ENCODE assay signal across 8 cellular contexts in the genomic region with DNA sequence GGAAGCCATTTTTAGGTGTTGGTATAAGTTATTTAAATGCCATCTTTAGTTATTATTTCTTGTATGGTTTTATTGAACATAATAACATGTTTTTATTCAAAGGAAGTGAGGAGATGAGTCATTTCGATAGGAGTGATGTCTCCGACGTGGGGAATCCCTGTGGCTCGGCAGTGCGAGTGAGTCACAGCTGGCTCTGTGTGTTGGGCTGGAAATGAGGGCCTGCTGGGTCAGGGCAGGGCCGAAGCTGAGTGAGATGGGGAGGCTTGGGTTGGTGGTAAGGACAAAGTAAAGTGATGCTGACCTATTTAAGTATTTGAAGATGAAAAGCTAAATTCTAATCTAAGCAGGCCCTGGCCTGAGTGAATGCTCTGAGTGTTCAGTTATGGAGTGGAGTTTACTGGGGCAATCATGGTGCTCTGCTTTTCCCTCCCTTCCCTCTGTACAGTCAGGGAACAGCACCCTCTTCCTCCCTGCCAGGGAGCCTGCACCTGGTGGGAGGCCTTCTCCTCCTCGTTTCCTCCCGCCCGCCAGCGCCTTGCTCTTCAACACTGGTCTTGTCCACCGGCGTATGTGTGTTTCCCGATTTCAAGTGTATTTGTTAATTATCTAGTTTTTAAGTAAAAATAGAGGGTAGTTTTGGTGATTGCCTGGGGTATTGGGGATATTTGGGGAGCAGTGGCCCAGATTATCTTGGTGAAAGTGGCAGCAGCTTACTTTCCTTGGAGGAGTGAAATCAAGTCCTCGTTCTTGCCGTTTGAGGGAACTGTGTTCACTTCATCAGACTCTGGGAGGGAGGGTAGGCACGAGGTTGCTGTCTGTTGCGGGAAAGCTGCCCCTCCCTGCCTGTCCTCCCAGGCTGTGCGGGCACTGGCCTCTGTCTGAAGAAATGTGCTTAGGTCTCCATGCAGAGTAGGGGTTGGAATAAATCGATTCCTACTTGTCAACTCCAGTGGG.
DNase-seq lines count a peak whose midpoint lies in the region; ATAC-seq and TF ChIP-seq lines count a peak whose summit lies in the region.

No MANE protein-coding gene starts in this region.

- TF ChIP-seq CTCF in GM20000 (IDR thresholded peaks at IDR 0.05; ENCODE audit: extremely low read depth, missing control alignments) (no peak), neural crest cell (conservative IDR thresholded peaks at IDR 0.05) (no peak)

- H3K9me3 Mint-ChIP-seq in activated CD8-positive, alpha-beta T cell treated with anti-CD3 and anti-CD28 coated beads, Interleukin-2, amount 10 ng/mL, durations not matched to agents 7 days and 5 days (ENCODE audit: insufficient read depth): no peaks in the 10 kb centered on the region
- H3K9me3 Mint-ChIP-seq in neural crest cell: no peaks in the 10 kb centered on the region

- H4K20me1 ChIP-seq in BLaER1 treated with 17β-estradiol and CSF1 and Interleukin-3, amounts not matched to agents 10 nM and 100 nM: peaks cover 0 to 49% (median 10%) of the 10 kb centered on the region in 11 experiments; a peak in 10 of 22 replicates

- peaks cover 87 to 100% (median 98%) of the 10 kb centered on the region in 10 experiments for H3K4me1 ChIP-seq in BLaER1 treated with 17β-estradiol and CSF1 and Interleukin-3, amounts not matched to agents 10 nM and 100 nM

- H3K9me3 ChIP-seq in BLaER1 treated with 17β-estradiol and CSF1 and Interleukin-3, amounts not matched to agents 10 nM and 100 nM (replicated peaks in 1 of 11): no peaks in the 10 kb centered on the region

- peak overlapping the region; percentile 40 for H3K4me3 Mint-ChIP-seq in activated CD8-positive, alpha-beta T cell treated with anti-CD3 and anti-CD28 coated beads, Interleukin-2, amount 10 ng/mL, durations not matched to agents 7 days and 5 days
- H3K4me3 Mint-ChIP-seq in neural crest cell: no peak overlapping the region

- peak; percentile 84 for DNase-seq in GM20000 (ENCODE audit: low spot score)
- DNase-seq in HPDE6-E6E7 (ENCODE audit: extremely low spot score): peak; percentile 60
- DNase-seq in activated CD8-positive, alpha-beta T cell treated with anti-CD3 and anti-CD28 coated beads, Interleukin-2, amount 10 ng/mL, durations not matched to agents 7 days and 5 days: peak; percentile 83
- DNase-seq in effector CD8-positive, alpha-beta T cell (lab: John Stamatoyannopoulos, UW): peak; percentile 8
- DNase-seq in neural crest cell (ENCODE audit: low read depth, low spot score): no peak
- DNase-seq in stromal cell of bone marrow (ENCODE audit: low read depth): peak; percentile 90
- no peak for DNase-seq in KG1 (lab: John Stamatoyannopoulos, UW)

- peak overlapping the region in 8 of 10 experiments; percentile 29 to 53 (median 40); a peak in 12 of 20 replicates for H3K4me3 ChIP-seq in BLaER1 treated with 17β-estradiol and CSF1 and Interleukin-3, amounts not matched to agents 10 nM and 100 nM

- peak overlapping the region; percentile 70 to 85 (median 82) for H3K27ac ChIP-seq in BLaER1 treated with 17β-estradiol and CSF1 and Interleukin-3, amounts not matched to agents 10 nM and 100 nM

- peak overlapping the region; percentile 89 to 99 (median 97) for H3K4me2 ChIP-seq in BLaER1 treated with 17β-estradiol and CSF1 and Interleukin-3, amounts not matched to agents 10 nM and 100 nM

- H3K36me3 ChIP-seq in BLaER1 treated with 17β-estradiol and CSF1 and Interleukin-3, amounts not matched to agents 10 nM and 100 nM: peaks cover 0 to 7% (median 0%) of the 10 kb centered on the region in 11 experiments; a peak in 3 of 22 replicates

- no peaks in the 10 kb centered on the region for H3K36me3 Mint-ChIP-seq in activated CD8-positive, alpha-beta T cell treated with anti-CD3 and anti-CD28 coated beads, Interleukin-2, amount 10 ng/mL, durations not matched to agents 7 days and 5 days (ENCODE audit: low read depth)
- H3K36me3 Mint-ChIP-seq in neural crest cell (ENCODE audit: low read depth): no peaks in the 10 kb centered on the region

- peak overlapping the region; percentile 57 to 80 (median 68); a peak in 21 of 22 replicates for H3K9ac ChIP-seq in BLaER1 treated with 17β-estradiol and CSF1 and Interleukin-3, amounts not matched to agents 10 nM and 100 nM

- ATAC-seq in activated CD8-positive, alpha-beta T cell treated with anti-CD3 and anti-CD28 coated beads, Interleukin-2, amount 10 ng/mL, durations not matched to agents 7 days and 5 days: peak; percentile 76

- POLR2A ChIA-PET in activated CD8-positive, alpha-beta T cell treated with anti-CD3 and anti-CD28 coated beads, Interleukin-2, amount 10 ng/mL, durations not matched to agents 7 days and 5 days (lab: Charles Lee): interaction anchor here (0.6 to 2.5 kb wide), 6 partner anchors 61 to 188 kb away, joined by 3 to 6 read pairs (median 4); no protein-coding TSS in a partner anchor

- peaks cover 77% of the 10 kb centered on the region for H3K4me1 Mint-ChIP-seq in activated CD8-positive, alpha-beta T cell treated with anti-CD3 and anti-CD28 coated beads, Interleukin-2, amount 10 ng/mL, durations not matched to agents 7 days and 5 days (ENCODE audit: low read depth)
- H3K4me1 Mint-ChIP-seq in neural crest cell: peaks cover 18% of the 10 kb centered on the region

- H3K27me3 ChIP-seq in BLaER1 treated with 17β-estradiol and CSF1 and Interleukin-3, amounts not matched to agents 10 nM and 100 nM: peaks cover 0 to 16% (median 0%) of the 10 kb centered on the region in 11 experiments; a peak in 3 of 22 replicates

- peak overlapping the region; percentile 82 for H3K27ac Mint-ChIP-seq in activated CD8-positive, alpha-beta T cell treated with anti-CD3 and anti-CD28 coated beads, Interleukin-2, amount 10 ng/mL, durations not matched to agents 7 days and 5 days
- H3K27ac Mint-ChIP-seq in neural crest cell (ENCODE audit: unreplicated experiment): peak overlapping the region; percentile 46

- CTCF ChIA-PET in activated CD8-positive, alpha-beta T cell treated with anti-CD3 and anti-CD28 coated beads, Interleukin-2, amount 10 ng/mL, durations not matched to agents 7 days and 5 days (lab: Charles Lee): interaction anchor here (0.7 to 3.1 kb wide), 6 partner anchors 63 to 238 kb away, joined by 3 to 9 read pairs (median 4); no protein-coding TSS in a partner anchor

- H3K27me3 Mint-ChIP-seq in activated CD8-positive, alpha-beta T cell treated with anti-CD3 and anti-CD28 coated beads, Interleukin-2, amount 10 ng/mL, durations not matched to agents 7 days and 5 days (ENCODE audit: low read depth): no peaks in the 10 kb centered on the region
- H3K27me3 Mint-ChIP-seq in neural crest cell (ENCODE audit: low read depth): no peaks in the 10 kb centered on the region

Comparison
In these comparisons a context has a peak if more than half of its experiments do, and no peak if none do; other contexts are left out.
1. DNase-seq: peak in GM20000 (single experiment), HPDE6-E6E7 (single experiment), activated CD8-positive, alpha-beta T cell treated with anti-CD3 and anti-CD28 coated beads, Interleukin-2, amount 10 ng/mL, durations not matched to agents 7 days and 5 days (single experiment), effector CD8-positive, alpha-beta T cell (single experiment) and stromal cell of bone marrow (single experiment); none in neural crest cell (single experiment) and KG1 (single experiment).